8 cellular contexts compared by ENCODE assay signal in genomic region chr1:45569962-45570581, GRCh38. TPM values are rescaled to one million over a fixed set of nuclear protein-coding genes. Genes with fewer than 3 reads are reported as not detected.
DNase-seq lines count a peak whose midpoint lies in the region; ATAC-seq and TF ChIP-seq lines count a peak whose summit lies in the region.

No MANE protein-coding gene starts in this region.

- peaks cover 24% of the 10 kb centered on the region for H3K36me3 Mint-ChIP-seq in activated CD4-positive, alpha-beta T cell treated with anti-CD3 and anti-CD28 coated beads for 36 hours (ENCODE audit: low read depth)

- H3K27me3 ChIP-seq in liver (ENCODE audit: control insufficient read depth in 4 of 4, insufficient read depth in 4 of 4, low read length in 3 of 4): no peaks in the 10 kb centered on the region

- H3K9me3 ChIP-seq in liver (ENCODE audit: control insufficient read depth in 4 of 4, low read length in 3 of 4): no peaks in the 10 kb centered on the region

- TF ChIP-seq RAD21 in liver (IDR thresholded peaks at IDR 0.05): peak; percentile 99

- POLR2A ChIA-PET in activated CD4-positive, alpha-beta T cell treated with anti-CD3 and anti-CD28 coated beads for 36 hours (lab: Charles Lee): interaction anchor here (0.6 to 1.4 kb wide), 5 partner anchors 13 to 637 kb away, joined by 3 to 5 read pairs (median 4); partner anchors contain the start of gene PRDX1

- no peak overlapping the region for H3K4me3 Mint-ChIP-seq in activated CD4-positive, alpha-beta T cell treated with anti-CD3 and anti-CD28 coated beads for 36 hours

- peaks cover 9 to 45% (median 36%) of the 10 kb centered on the region in 4 donors for H3K36me3 ChIP-seq in liver (ENCODE audit: control insufficient read depth in 4 of 4, insufficient read depth in 3 of 4, low read depth in 1 of 4, low read length in 3 of 4)

- ATAC-seq in HG02981 (IDR thresholded peaks at IDR 0.05; ENCODE audit: unreplicated experiment) (peak; percentile 44), HG03469 (IDR thresholded peaks at IDR 0.05; ENCODE audit: unreplicated experiment) (no peak)
- peak; percentile 99 for ATAC-seq in activated CD4-positive, alpha-beta T cell treated with anti-CD3 and anti-CD28 coated beads for 36 hours

- no peak overlapping the region for H3K9ac ChIP-seq in liver (ENCODE audit: low read depth in 1 of 2, low read length in 2 of 2)

- TF ChIP-seq CTCF in choroid plexus epithelial cell (conservative IDR thresholded peaks at IDR 0.05; ENCODE audit: low read depth, low read length) (peak; percentile 99), liver (IDR thresholded peaks at IDR 0.05; ENCODE audit: low read depth, low read length, missing input control) (peak; percentile 98)

- H3K4me1 Mint-ChIP-seq in activated CD4-positive, alpha-beta T cell treated with anti-CD3 and anti-CD28 coated beads for 36 hours: no peaks in the 10 kb centered on the region

- CTCF ChIA-PET in activated CD4-positive, alpha-beta T cell treated with anti-CD3 and anti-CD28 coated beads for 36 hours (lab: Charles Lee): interaction anchor here (0.6 to 8.3 kb wide), 29 partner anchors 10 to 570 kb away, joined by 3 to 107 read pairs (median 5); partner anchors contain the start of genes AKR1A1, CCDC163, MMACHC and PRDX1

- intact Hi-C loops in activated CD4-positive, alpha-beta T cell treated with anti-CD3 and anti-CD28 coated beads for 36 hours (cut with DNase I, micrococcal nuclease): loop anchor here (1.0 to 5.0 kb wide), 8 partner anchors 19 to 223 kb away; partner anchors contain the start of genes AKR1A1 (in 1 of the 2), CCDC163 (in 1 of the 2), MMACHC (in 1 of the 2) and PRDX1 (in 1 of the 2)

- no peaks in the 10 kb centered on the region for H3K27me3 Mint-ChIP-seq in activated CD4-positive, alpha-beta T cell treated with anti-CD3 and anti-CD28 coated beads for 36 hours

- H3K4me1 ChIP-seq in liver (ENCODE audit: control insufficient read depth in 4 of 4, insufficient read depth in 4 of 4, low read length in 3 of 4): peaks cover 0 to 3% (median 0%) of the 10 kb centered on the region in 4 donors

- no peak overlapping the region for H3K4me3 ChIP-seq in choroid plexus epithelial cell (ENCODE audit: low read depth, low read length)
- H3K4me3 ChIP-seq in liver (ENCODE audit: low read depth in 1 of 3, low read length in 3 of 3): no peak overlapping the region

- no peaks in the 10 kb centered on the region for H3K9me3 Mint-ChIP-seq in activated CD4-positive, alpha-beta T cell treated with anti-CD3 and anti-CD28 coated beads for 36 hours (ENCODE audit: low read depth)

- H3K27ac Mint-ChIP-seq in activated CD4-positive, alpha-beta T cell treated with anti-CD3 and anti-CD28 coated beads for 36 hours: no peak overlapping the region

- H3K27ac ChIP-seq in liver (ENCODE audit: low read depth in 1 of 2, low read length in 2 of 2): no peak overlapping the region

- 28% methylated on average over 8 of the region's 8 CpGs for WGBS in liver

- DNase-seq in Daoy (ENCODE audit: low read depth) (peak; percentile 71), NCI-H226 (peak; percentile 31), choroid plexus epithelial cell (ENCODE audit: low read depth) (peak; percentile 89)
- DNase-seq in activated CD4-positive, alpha-beta T cell treated with anti-CD3 and anti-CD28 coated beads for 36 hours: peak; percentile 82
- DNase-seq in stimulated activated CD4-positive, alpha-beta T cell treated with anti-CD3 and anti-CD28 coated beads, TNF-alpha, amount 100 ng/mL, for 24 hours (ENCODE audit: low read depth in 3 of 3): peak; percentile 47 to 67 (median 61)

TF ChIP-seq in liver, 16 proteins besides CTCF, POLR2A, EP300 and RAD21:
- TF ChIP-seq HNF4A (conservative IDR thresholded peaks at IDR 0.05): peak in 1 of 2 donors; percentile 29
- no peak for TF ChIP-seq HNF4G (IDR thresholded peaks at IDR 0.05)
- TF ChIP-seq, protein P1, sequence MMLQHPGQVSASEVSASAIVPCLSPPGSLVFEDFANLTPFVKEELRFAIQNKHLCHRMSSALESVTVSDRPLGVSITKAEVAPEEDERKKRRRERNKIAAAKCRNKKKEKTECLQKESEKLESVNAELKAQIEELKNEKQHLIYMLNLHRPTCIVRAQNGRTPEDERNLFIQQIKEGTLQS (IDR thresholded peaks at IDR 0.05): peak; percentile 37
- TF ChIP-seq FOXA1 (IDR thresholded peaks at IDR 0.05): no peak
- TF ChIP-seq SP1 (IDR thresholded peaks at IDR 0.05): no peak
- TF ChIP-seq ZBTB33 (IDR thresholded peaks at IDR 0.05): no peak
- no peak for TF ChIP-seq MAX (IDR thresholded peaks at IDR 0.05)
- TF ChIP-seq TAF1 (conservative IDR thresholded peaks at IDR 0.05): no peak

RNA-seq across cellular contexts. Expression of gene NASP, which starts 13.8 kb away (rescaled TPM):
- total RNA-seq in Daoy (2014; rRNA removed; shearing (Covaris generic)): 145 and 155 TPM in 2 replicates
- total RNA-seq in activated CD4-positive, alpha-beta T cell treated with anti-CD3 and anti-CD28 coated beads for 36 hours: 100 to 1,000 TPM; 228 to 282 TPM
- total RNA-seq in liver: 10 to 100 TPM; 44.4 to 74.9 TPM
- 10 to 100 TPM; 24.9 to 34.9 TPM for polyA plus RNA-seq in liver

RNA-seq across cellular contexts. Expression of gene AKR1A1, which starts 19.4 kb away (rescaled TPM):
- total RNA-seq in Daoy (2014; rRNA removed; shearing (Covaris generic)): 124 and 150 TPM in 2 replicates
- 100 to 1,000 TPM; 140 to 181 TPM for total RNA-seq in activated CD4-positive, alpha-beta T cell treated with anti-CD3 and anti-CD28 coated beads for 36 hours
- 100 to 1,000 TPM in 1 of 2 donors, 10 to 100 TPM in 1; 86.3 to 240 TPM for total RNA-seq in liver
- polyA plus RNA-seq in liver: 100 to 1,000 TPM; 195 to 253 TPM

RNA-seq across cellular contexts. Expression of gene PRDX1, which starts 48.4 kb away (rescaled TPM):
- total RNA-seq in Daoy (2014; rRNA removed; shearing (Covaris generic)): 791 and 852 TPM in 2 replicates
- 100 to 1,000 TPM; 473 to 580 TPM for total RNA-seq in activated CD4-positive, alpha-beta T cell treated with anti-CD3 and anti-CD28 coated beads for 36 hours
- 100 to 1,000 TPM; 270 to 286 TPM for total RNA-seq in liver
- polyA plus RNA-seq in liver: 100 to 1,000 TPM; 508 to 623 TPM

RNA-seq across cellular contexts. Expression of gene CCDC17, which starts 53.8 kb away (rescaled TPM):
- total RNA-seq in Daoy (2014; rRNA removed; shearing (Covaris generic)): 1.1 and 1.2 TPM in 2 replicates
- total RNA-seq in activated CD4-positive, alpha-beta T cell treated with anti-CD3 and anti-CD28 coated beads for 36 hours: 1 to 10 TPM; 1.0 to 1.6 TPM
- 1 to 10 TPM in 1 of 2 donors, under 1 TPM in 1; 0.89 to 6.4 TPM for total RNA-seq in liver
- polyA plus RNA-seq in liver: under 1 TPM; 0.30 to 0.57 TPM

Comparison
In these comparisons a context has a peak if more than half of its experiments do, and no peak if none do; other contexts are left out.
1. DNase-seq: peak in every context shown above with its lines; median percentile 89 in choroid plexus epithelial cell; 82 in activated CD4-positive, alpha-beta T cell treated with anti-CD3 and anti-CD28 coated beads for 36 hours; 71 in Daoy; 61 in stimulated activated CD4-positive, alpha-beta T cell treated with anti-CD3 and anti-CD28 coated beads, TNF-alpha, amount 100 ng/mL, for 24 hours; 31 in NCI-H226.